Comparison of ENCODE assay signal across 23 cellular contexts in the genomic region with DNA sequence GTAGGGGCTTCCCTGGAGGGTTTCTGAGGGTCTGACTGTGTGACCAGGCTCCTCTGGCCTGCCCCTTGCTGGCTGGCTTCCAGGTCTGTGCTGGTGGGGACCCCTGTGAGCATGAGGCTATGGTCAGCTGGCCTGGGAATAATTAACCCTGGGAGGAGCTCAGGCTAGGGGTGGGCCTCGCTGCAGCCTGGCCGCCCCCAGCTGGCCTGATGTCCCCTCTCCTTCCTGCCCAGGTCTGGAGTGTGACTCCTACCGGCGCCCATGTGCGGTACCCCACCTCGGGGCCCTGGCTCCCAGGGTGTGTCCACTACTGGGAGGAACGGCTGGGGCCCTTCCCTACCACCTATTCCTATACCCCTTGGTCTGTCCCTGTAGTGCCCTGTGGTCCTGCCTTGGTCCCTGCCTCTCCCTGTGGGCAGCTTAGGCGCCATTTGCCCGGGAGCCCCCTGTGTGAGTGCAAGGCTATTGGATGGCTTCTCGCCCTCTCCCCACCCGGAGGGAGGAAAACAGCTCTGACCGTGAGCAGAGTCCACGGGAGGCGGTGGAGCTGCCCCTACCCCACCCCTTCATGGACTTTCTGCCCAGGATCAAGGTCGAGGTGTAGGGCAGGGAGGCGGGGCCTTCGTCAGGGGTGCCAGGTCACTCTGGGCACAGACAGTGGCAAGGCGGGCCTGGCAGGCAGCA. TPM values are rescaled to one million over a fixed set of nuclear protein-coding genes. Genes with fewer than 3 reads are reported as not detected.
DNase-seq lines count a peak whose midpoint lies in the region; ATAC-seq and TF ChIP-seq lines count a peak whose summit lies in the region.
"Had no signal": no experiment of that assay in that cellular context is flagged by ENCODE, and none has a peak within 500 bp of the region (broad histone marks: within the 10 kb centered on the region; RNA-seq: fewer than 3 reads in every experiment).

No MANE protein-coding gene starts in this region.

- H3K4me1 ChIP-seq in left ventricle myocardium inferior (peaks cover 100% of the 10 kb centered on the region), mucosa of stomach (ENCODE audit: control insufficient read depth, insufficient read depth, low read length) (peaks cover 100% of the 10 kb centered on the region), tibial nerve (peaks cover 0 to 100% (median 85%) of the 10 kb centered on the region in 4 donors), uterus (peaks cover 2 to 49% of the 10 kb centered on the region in 2 donors)

- no peak for DNase-seq in RWPE1 (ENCODE audit: low spot score)
- DNase-seq in left ventricle myocardium inferior: no peak
- DNase-seq in tibial nerve (ENCODE audit: low spot score in 2 of 2): no peak
- no peak for DNase-seq in uterus
- DNase-seq: activated CD4-positive, alpha-beta memory T cell treated with anti-CD3 and anti-CD28 coated beads, Interleukin-2, amount 10 ng/mL, durations not matched to agents 7 days and 5 days; activated gamma-delta T cell treated with Interleukin-2 at 50 U/mL for 16 hours; activated T-cell treated with anti-CD3 and anti-CD28 coated beads for 4 hours; brain microvascular endothelial cell; DMS153; endodermal cell; esophagus squamous epithelium; NCI-H146; NCI-H510A treated with DMSO at 0.1 percent for 48 hours; spleen; stimulated activated CD4-positive, alpha-beta T cell treated with anti-CD3 and anti-CD28 coated beads, Interleukin-4, amount 100 ng/mL, for 1 hour; T-helper 1 cell had no signal

- intact Hi-C loops in left ventricle myocardium inferior (cut with micrococcal nuclease): no loop called here
- intact Hi-C loops in uterus (cut with DNase I; ENCODE audit: low total_unique reads): loop anchor here (10.0 kb wide), 1 partner anchor 89 kb away; no protein-coding TSS in a partner anchor

- H3K9me3 ChIP-seq in left ventricle myocardium inferior (replicated peaks): no peaks in the 10 kb centered on the region
- H3K9me3 ChIP-seq in mucosa of stomach (ENCODE audit: control insufficient read depth, low read length): no peaks in the 10 kb centered on the region
- no peaks in the 10 kb centered on the region for H3K9me3 ChIP-seq in tibial nerve
- H3K9me3 ChIP-seq in uterus: no peaks in the 10 kb centered on the region
- H3K9me3 ChIP-seq: esophagus squamous epithelium, spleen had no signal

- POLR2A ChIA-PET in RWPE1 (lab: Yijun Ruan, JAX; ENCODE audit: low non-redundant PET): no interaction called here

- TF ChIP-seq POLR2A in tibial nerve (IDR thresholded peaks at IDR 0.05): no peak
- TF ChIP-seq POLR2A in uterus (IDR thresholded peaks at IDR 0.05): no peak

- H3K9ac ChIP-seq in mucosa of stomach (ENCODE audit: low read length): peak overlapping the region; percentile 37
- H3K9ac ChIP-seq: KMS-11 had no signal

- H3K27ac ChIP-seq in RWPE1: peak overlapping the region; percentile 99
- peak overlapping the region; percentile 93 for H3K27ac ChIP-seq in left ventricle myocardium inferior (replicated peaks)
- peak overlapping the region in 3 of 4 donors; percentile 12 to 51 (median 19) for H3K27ac ChIP-seq in tibial nerve
- H3K27ac ChIP-seq in uterus: no peak overlapping the region
- H3K27ac ChIP-seq: brain microvascular endothelial cell, coronary artery, KMS-11 had no signal

- CTCF ChIA-PET in RWPE1 (lab: Yijun Ruan, JAX): interaction anchor here (1.0 kb wide), 1 partner anchor 108 kb away, joined by 3 read pairs; no protein-coding TSS in a partner anchor

- TF ChIP-seq EP300 in tibial nerve (IDR thresholded peaks at IDR 0.05): no peak

- ATAC-seq in HG02798 (IDR thresholded peaks at IDR 0.05; ENCODE audit: poor library complexity, unreplicated experiment): no peak
- no peak for ATAC-seq in HG03521 (IDR thresholded peaks at IDR 0.05; ENCODE audit: unreplicated experiment)
- ATAC-seq: Panc1 had no signal

- H3K36me3 ChIP-seq in left ventricle myocardium inferior: no peaks in the 10 kb centered on the region
- no peaks in the 10 kb centered on the region for H3K36me3 ChIP-seq in mucosa of stomach (ENCODE audit: control insufficient read depth, insufficient read depth, low read length)
- H3K36me3 ChIP-seq in tibial nerve: no peaks in the 10 kb centered on the region
- no peaks in the 10 kb centered on the region for H3K36me3 ChIP-seq in uterus
- H3K36me3 ChIP-seq: brain microvascular endothelial cell, spleen had no signal

- no peak for TF ChIP-seq CTCF in RWPE1 (conservative IDR thresholded peaks at IDR 0.05; ENCODE audit: low read depth)
- TF ChIP-seq CTCF in left ventricle myocardium inferior (IDR thresholded peaks at IDR 0.05; ENCODE audit: borderline replicate concordance): no peak
- no peak for TF ChIP-seq CTCF in tibial nerve (IDR thresholded peaks at IDR 0.05)
- no peak for TF ChIP-seq CTCF in uterus (IDR thresholded peaks at IDR 0.05)

- H3K27me3 ChIP-seq in left ventricle myocardium inferior (ENCODE audit: low read depth) (no peaks in the 10 kb centered on the region), mucosa of stomach (ENCODE audit: control insufficient read depth, insufficient read depth, low read length) (no peaks in the 10 kb centered on the region), tibial nerve (no peaks in the 10 kb centered on the region), uterus (no peaks in the 10 kb centered on the region)
- H3K27me3 ChIP-seq: brain microvascular endothelial cell, esophagus squamous epithelium, spleen had no signal

- WGBS in tibial nerve, 2 donors: 69 to 73% methylated on average over 13 to 16 of the region's 18 CpGs

- H3K4me3 ChIP-seq in left ventricle myocardium inferior (peak overlapping the region; percentile 13), mucosa of stomach (ENCODE audit: low read length) (no peak overlapping the region), tibial nerve (no peak overlapping the region), uterus (no peak overlapping the region)
- H3K4me3 ChIP-seq: coronary artery, esophagus squamous epithelium, lung, spleen had no signal

RNA-seq across cellular contexts. Expression of gene RXRA, which starts 9.4 kb away (rescaled TPM):
- 57.1 TPM for total RNA-seq in left ventricle myocardium inferior
- 10 to 100 TPM; 53.5 to 61.5 (median 56.5) TPM for total RNA-seq in tibial nerve
- 10 to 100 TPM; 17.1 to 84.6 (median 24.0) TPM for total RNA-seq in uterus

Comparison
In these comparisons a context has a peak if more than half of its experiments do, and no peak if none do; other contexts are left out.
1. H3K27ac ChIP-seq: peak in RWPE1 (single experiment), left ventricle myocardium inferior (single experiment) and tibial nerve (3 of 4); none in uterus (0 of 2).